Comparison of ENCODE assay signal across 1 cellular context in the genomic region with DNA sequence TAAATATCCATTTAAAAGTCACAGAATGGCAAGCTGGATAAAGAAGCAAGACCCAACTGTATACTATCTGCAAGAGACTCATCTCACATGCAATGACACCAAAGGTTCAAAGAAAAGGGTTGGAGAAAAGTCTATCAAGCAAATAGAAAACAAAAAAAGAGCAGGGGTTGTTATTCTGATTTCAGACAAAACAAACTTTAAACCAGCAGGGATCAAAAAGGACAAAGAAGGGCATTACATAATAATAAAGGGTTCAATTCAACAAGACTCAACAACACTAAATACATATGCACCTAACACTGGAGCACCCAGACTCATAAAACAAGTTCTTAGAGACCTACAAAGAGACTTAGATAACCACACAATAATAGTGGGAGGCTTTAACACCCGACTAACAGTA.
A peak's percentile ranks its signal among the peaks of the same experiment; 100 is the strongest.
TF ChIP-seq lines count a peak whose summit lies in the region.

No MANE protein-coding gene starts in this region.

TF ChIP-seq in GM23338, 12 proteins besides CTCF, POLR2A, EP300 and RAD21:
- TF ChIP-seq, protein P1, sequence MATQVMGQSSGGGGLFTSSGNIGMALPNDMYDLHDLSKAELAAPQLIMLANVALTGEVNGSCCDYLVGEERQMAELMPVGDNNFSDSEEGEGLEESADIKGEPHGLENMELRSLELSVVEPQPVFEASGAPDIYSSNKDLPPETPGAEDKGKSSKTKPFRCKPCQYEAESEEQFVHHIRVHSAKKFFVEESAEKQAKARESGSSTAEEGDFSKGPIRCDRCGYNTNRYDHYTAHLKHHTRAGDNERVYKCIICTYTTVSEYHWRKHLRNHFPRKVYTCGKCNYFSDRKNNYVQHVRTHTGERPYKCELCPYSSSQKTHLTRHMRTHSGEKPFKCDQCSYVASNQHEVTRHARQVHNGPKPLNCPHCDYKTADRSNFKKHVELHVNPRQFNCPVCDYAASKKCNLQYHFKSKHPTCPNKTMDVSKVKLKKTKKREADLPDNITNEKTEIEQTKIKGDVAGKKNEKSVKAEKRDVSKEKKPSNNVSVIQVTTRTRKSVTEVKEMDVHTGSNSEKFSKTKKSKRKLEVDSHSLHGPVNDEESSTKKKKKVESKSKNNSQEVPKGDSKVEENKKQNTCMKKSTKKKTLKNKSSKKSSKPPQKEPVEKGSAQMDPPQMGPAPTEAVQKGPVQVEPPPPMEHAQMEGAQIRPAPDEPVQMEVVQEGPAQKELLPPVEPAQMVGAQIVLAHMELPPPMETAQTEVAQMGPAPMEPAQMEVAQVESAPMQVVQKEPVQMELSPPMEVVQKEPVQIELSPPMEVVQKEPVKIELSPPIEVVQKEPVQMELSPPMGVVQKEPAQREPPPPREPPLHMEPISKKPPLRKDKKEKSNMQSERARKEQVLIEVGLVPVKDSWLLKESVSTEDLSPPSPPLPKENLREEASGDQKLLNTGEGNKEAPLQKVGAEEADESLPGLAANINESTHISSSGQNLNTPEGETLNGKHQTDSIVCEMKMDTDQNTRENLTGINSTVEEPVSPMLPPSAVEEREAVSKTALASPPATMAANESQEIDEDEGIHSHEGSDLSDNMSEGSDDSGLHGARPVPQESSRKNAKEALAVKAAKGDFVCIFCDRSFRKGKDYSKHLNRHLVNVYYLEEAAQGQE (IDR thresholded peaks at IDR 0.05; ENCODE audit: unreplicated experiment), result no peak
- peak; percentile 44; the same call in 1 of the 2 replicates for TF ChIP-seq NANOG (IDR thresholded peaks at IDR 0.05; ENCODE audit: borderline replicate concordance)
- no peak for TF ChIP-seq ZNF114 (CRISPR knock-in tag; IDR thresholded peaks at IDR 0.05)
- no peak for TF ChIP-seq EZH2 (IDR thresholded peaks at IDR 0.05; ENCODE audit: low read depth, unreplicated experiment)
- TF ChIP-seq, protein P2, sequence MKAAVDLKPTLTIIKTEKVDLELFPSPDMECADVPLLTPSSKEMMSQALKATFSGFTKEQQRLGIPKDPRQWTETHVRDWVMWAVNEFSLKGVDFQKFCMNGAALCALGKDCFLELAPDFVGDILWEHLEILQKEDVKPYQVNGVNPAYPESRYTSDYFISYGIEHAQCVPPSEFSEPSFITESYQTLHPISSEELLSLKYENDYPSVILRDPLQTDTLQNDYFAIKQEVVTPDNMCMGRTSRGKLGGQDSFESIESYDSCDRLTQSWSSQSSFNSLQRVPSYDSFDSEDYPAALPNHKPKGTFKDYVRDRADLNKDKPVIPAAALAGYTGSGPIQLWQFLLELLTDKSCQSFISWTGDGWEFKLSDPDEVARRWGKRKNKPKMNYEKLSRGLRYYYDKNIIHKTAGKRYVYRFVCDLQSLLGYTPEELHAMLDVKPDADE (IDR thresholded peaks at IDR 0.05), result no peak
- TF ChIP-seq JUNB (IDR thresholded peaks at IDR 0.05; ENCODE audit: unreplicated experiment), result no peak
- no peak for TF ChIP-seq EZH2phosphoT487 (IDR thresholded peaks at IDR 0.05; ENCODE audit: unreplicated experiment)
- TF ChIP-seq CREB1 (CRISPR knock-in tag; IDR thresholded peaks at IDR 0.05; ENCODE audit: low read depth), result peak; percentile 34; the same call in 1 of the 2 replicates
- no peak for TF ChIP-seq STAT1 (IDR thresholded peaks at IDR 0.05; ENCODE audit: unreplicated experiment)
- TF ChIP-seq POLR2AphosphoS5 (IDR thresholded peaks at IDR 0.05; ENCODE audit: low read depth), result peak; percentile 55
- no peak for TF ChIP-seq ZNF331 (CRISPR knock-in tag; IDR thresholded peaks at IDR 0.05; ENCODE audit: low read depth)
- TF ChIP-seq, protein P3, sequence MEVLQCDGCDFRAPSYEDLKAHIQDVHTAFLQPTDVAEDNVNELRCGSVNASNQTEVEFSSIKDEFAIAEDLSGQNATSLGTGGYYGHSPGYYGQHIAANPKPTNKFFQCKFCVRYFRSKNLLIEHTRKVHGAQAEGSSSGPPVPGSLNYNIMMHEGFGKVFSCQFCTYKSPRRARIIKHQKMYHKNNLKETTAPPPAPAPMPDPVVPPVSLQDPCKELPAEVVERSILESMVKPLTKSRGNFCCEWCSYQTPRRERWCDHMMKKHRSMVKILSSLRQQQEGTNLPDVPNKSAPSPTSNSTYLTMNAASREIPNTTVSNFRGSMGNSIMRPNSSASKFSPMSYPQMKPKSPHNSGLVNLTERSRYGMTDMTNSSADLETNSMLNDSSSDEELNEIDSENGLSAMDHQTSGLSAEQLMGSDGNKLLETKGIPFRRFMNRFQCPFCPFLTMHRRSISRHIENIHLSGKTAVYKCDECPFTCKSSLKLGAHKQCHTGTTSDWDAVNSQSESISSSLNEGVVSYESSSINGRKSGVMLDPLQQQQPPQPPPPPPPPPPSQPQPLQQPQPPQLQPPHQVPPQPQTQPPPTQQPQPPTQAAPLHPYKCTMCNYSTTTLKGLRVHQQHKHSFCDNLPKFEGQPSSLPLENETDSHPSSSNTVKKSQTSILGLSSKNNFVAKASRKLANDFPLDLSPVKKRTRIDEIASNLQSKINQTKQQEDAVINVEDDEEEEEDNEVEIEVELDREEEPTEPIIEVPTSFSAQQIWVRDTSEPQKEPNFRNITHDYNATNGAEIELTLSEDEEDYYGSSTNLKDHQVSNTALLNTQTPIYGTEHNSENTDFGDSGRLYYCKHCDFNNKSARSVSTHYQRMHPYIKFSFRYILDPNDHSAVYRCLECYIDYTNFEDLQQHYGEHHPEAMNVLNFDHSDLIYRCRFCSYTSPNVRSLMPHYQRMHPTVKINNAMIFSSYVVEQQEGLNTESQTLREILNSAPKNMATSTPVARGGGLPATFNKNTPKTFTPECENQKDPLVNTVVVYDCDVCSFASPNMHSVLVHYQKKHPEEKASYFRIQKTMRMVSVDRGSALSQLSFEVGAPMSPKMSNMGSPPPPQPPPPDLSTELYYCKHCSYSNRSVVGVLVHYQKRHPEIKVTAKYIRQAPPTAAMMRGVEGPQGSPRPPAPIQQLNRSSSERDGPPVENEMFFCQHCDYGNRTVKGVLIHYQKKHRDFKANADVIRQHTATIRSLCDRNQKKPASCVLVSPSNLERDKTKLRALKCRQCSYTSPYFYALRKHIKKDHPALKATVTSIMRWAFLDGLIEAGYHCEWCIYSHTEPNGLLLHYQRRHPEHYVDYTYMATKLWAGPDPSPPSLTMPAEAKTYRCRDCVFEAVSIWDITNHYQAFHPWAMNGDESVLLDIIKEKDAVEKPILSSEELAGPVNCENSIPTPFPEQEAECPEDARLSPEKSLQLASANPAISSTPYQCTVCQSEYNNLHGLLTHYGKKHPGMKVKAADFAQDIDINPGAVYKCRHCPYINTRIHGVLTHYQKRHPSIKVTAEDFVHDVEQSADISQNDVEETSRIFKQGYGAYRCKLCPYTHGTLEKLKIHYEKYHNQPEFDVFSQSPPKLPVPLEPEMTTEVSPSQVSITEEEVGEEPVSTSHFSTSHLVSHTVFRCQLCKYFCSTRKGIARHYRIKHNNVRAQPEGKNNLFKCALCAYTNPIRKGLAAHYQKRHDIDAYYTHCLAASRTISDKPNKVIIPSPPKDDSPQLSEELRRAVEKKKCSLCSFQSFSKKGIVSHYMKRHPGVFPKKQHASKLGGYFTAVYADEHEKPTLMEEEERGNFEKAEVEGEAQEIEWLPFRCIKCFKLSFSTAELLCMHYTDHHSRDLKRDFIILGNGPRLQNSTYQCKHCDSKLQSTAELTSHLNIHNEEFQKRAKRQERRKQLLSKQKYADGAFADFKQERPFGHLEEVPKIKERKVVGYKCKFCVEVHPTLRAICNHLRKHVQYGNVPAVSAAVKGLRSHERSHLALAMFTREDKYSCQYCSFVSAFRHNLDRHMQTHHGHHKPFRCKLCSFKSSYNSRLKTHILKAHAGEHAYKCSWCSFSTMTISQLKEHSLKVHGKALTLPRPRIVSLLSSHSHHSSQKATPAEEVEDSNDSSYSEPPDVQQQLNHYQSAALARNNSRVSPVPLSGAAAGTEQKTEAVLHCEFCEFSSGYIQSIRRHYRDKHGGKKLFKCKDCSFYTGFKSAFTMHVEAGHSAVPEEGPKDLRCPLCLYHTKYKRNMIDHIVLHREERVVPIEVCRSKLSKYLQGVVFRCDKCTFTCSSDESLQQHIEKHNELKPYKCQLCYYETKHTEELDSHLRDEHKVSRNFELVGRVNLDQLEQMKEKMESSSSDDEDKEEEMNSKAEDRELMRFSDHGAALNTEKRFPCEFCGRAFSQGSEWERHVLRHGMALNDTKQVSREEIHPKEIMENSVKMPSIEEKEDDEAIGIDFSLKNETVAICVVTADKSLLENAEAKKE (CRISPR knock-in tag; IDR thresholded peaks at IDR 0.05), result no peak
